20 cellular contexts compared by ENCODE assay signal in genomic region chr2:16130906-16131400, GRCh38.
DNase-seq lines count a peak whose midpoint lies in the region; ATAC-seq and TF ChIP-seq lines count a peak whose summit lies in the region.
"Had no signal": no experiment of that assay in that cellular context is flagged by ENCODE, and none has a peak within 500 bp of the region (broad histone marks: within the 10 kb centered on the region; RNA-seq: fewer than 3 reads in every experiment).

No MANE protein-coding gene starts in this region.

- no peaks in the 10 kb centered on the region for H3F3A ChIP-seq in GM23338 (replicated peaks; ENCODE audit: low read depth)

- H4K20me1 ChIP-seq in GM23338 (replicated peaks; ENCODE audit: insufficient read depth): no peaks in the 10 kb centered on the region

- TF ChIP-seq CTCF in GM23338 (conservative IDR thresholded peaks at IDR 0.05; ENCODE audit: low read depth in 2 of 2): no peak
- no peak for TF ChIP-seq CTCF in colonic mucosa (IDR thresholded peaks at IDR 0.05)
- TF ChIP-seq CTCF in osteocyte (IDR thresholded peaks at IDR 0.05): no peak
- no peak for TF ChIP-seq CTCF in prostate gland (IDR thresholded peaks at IDR 0.05)

- H3K36me3 Mint-ChIP-seq in GM23338 (ENCODE audit: low read depth): no peaks in the 10 kb centered on the region
- no peaks in the 10 kb centered on the region for H3K36me3 Mint-ChIP-seq in osteocyte (ENCODE audit: unreplicated experiment)
- H3K36me3 Mint-ChIP-seq: CD4-positive, CD25-positive, alpha-beta regulatory T cell; CD8-positive, alpha-beta memory T cell had no signal

- H3K4me3 ChIP-seq in GM23338: no peak overlapping the region
- no peak overlapping the region for H3K4me3 ChIP-seq in colonic mucosa
- no peak overlapping the region for H3K4me3 ChIP-seq in prostate gland
- H3K4me3 ChIP-seq in effector memory CD4-positive, alpha-beta T cell (ENCODE audit: insufficient read depth, low read depth, low read length, poor library complexity, severe bottlenecking): no peak overlapping the region
- H3K4me3 ChIP-seq: HAP-1, K562 had no signal

- H3K36me3 ChIP-seq in GM23338 (ENCODE audit: insufficient read depth) (no peaks in the 10 kb centered on the region), colonic mucosa (no peaks in the 10 kb centered on the region), prostate gland (no peaks in the 10 kb centered on the region)
- H3K36me3 ChIP-seq in effector memory CD4-positive, alpha-beta T cell (ENCODE audit: control insufficient read depth, insufficient read depth, low read length): no peaks in the 10 kb centered on the region
- H3K36me3 ChIP-seq: HAP-1 had no signal

- DNase-seq in GM23338 (ENCODE audit: low spot score) (no peak), colonic mucosa (peak; percentile 10), islet precursor cell (peak; percentile 12), osteocyte (ENCODE audit: extremely low spot score, unreplicated experiment) (peak; percentile 54), prostate gland (ENCODE audit: low spot score) (no peak)
- DNase-seq in effector memory CD4-positive, alpha-beta T cell: no peak
- DNase-seq: C1 segment of cervical spinal cord; CD4-positive, CD25-positive, alpha-beta regulatory T cell; CD8-positive, alpha-beta memory T cell; COR-L47; DMS 273 treated with DMSO at 0.1 percent for 48 hours; DMS53; GDM1; GOT3; IMR-90 had no signal

- TF ChIP-seq POLR2A in prostate gland (IDR thresholded peaks at IDR 0.05): no peak

- H3K4me1 Mint-ChIP-seq in GM23338 (no peaks in the 10 kb centered on the region; the same call in 2 of the 3 replicates), osteocyte (ENCODE audit: unreplicated experiment) (no peaks in the 10 kb centered on the region)
- H3K4me1 Mint-ChIP-seq: B cell; CD4-positive, CD25-positive, alpha-beta regulatory T cell; CD8-positive, alpha-beta memory T cell had no signal

- intact Hi-C loops in colonic mucosa (cut with DNase I) (no loop called here), prostate gland (cut with DNase I) (no loop called here)

- H3K27me3 Mint-ChIP-seq in GM23338 (ENCODE audit: insufficient read depth, low read depth, poor library complexity) (peaks cover 3% of the 10 kb centered on the region), osteocyte (ENCODE audit: unreplicated experiment) (no peaks in the 10 kb centered on the region)
- H3K27me3 Mint-ChIP-seq: B cell; CD4-positive, CD25-positive, alpha-beta regulatory T cell had no signal

- H3K27ac Mint-ChIP-seq in GM23338 (no peak overlapping the region), osteocyte (ENCODE audit: unreplicated experiment) (no peak overlapping the region)
- H3K27ac Mint-ChIP-seq: B cell; CD8-positive, alpha-beta memory T cell had no signal

- H2AFZ ChIP-seq in GM23338: 0 out of 2 replicates have a peak overlapping the region, but pooled peaks have one; percentile 23

- H3K27ac ChIP-seq in GM23338 (ENCODE audit: low read depth) (no peak overlapping the region), colonic mucosa (no peak overlapping the region), prostate gland (no peak overlapping the region)
- H3K27ac ChIP-seq in effector memory CD4-positive, alpha-beta T cell (ENCODE audit: insufficient read depth, low read length, poor library complexity, severe bottlenecking): no peak overlapping the region
- H3K27ac ChIP-seq: HL-60 had no signal

- H3K4me2 ChIP-seq in GM23338: no peak overlapping the region

- no peaks in the 10 kb centered on the region for H3K79me2 ChIP-seq in GM23338 (replicated peaks; ENCODE audit: insufficient read depth)

- H3K9me2 ChIP-seq in GM23338 (ENCODE audit: insufficient read depth): peaks cover 15% of the 10 kb centered on the region

- H3K27me3 ChIP-seq in GM23338 (ENCODE audit: insufficient read depth) (no peaks in the 10 kb centered on the region), colonic mucosa (no peaks in the 10 kb centered on the region), prostate gland (replicated peaks; ENCODE audit: insufficient read depth) (no peaks in the 10 kb centered on the region)
- no peaks in the 10 kb centered on the region for H3K27me3 ChIP-seq in effector memory CD4-positive, alpha-beta T cell (replicated peaks; ENCODE audit: control insufficient read depth, insufficient read depth, low read length, poor library complexity, severe bottlenecking)

- WGBS in prostate gland: 74% methylated on average over 8 of the region's 8 CpGs

- no peak overlapping the region for H3K4me3 Mint-ChIP-seq in GM23338
- H3K4me3 Mint-ChIP-seq in osteocyte (ENCODE audit: unreplicated experiment): no peak overlapping the region
- H3K4me3 Mint-ChIP-seq: B cell; CD4-positive, CD25-positive, alpha-beta regulatory T cell; CD8-positive, alpha-beta memory T cell had no signal

- H3K9me3 Mint-ChIP-seq in GM23338 (no peaks in the 10 kb centered on the region), osteocyte (ENCODE audit: unreplicated experiment) (peaks cover 22% of the 10 kb centered on the region)

- no peak overlapping the region for H3K9ac ChIP-seq in colonic mucosa (ENCODE audit: low read depth in 2 of 2, low read length in 2 of 2)

- no peaks in the 10 kb centered on the region for H3K4me1 ChIP-seq in GM23338 (ENCODE audit: insufficient read depth)
- no peaks in the 10 kb centered on the region for H3K4me1 ChIP-seq in colonic mucosa
- no peaks in the 10 kb centered on the region for H3K4me1 ChIP-seq in prostate gland (replicated peaks)
- H3K4me1 ChIP-seq in effector memory CD4-positive, alpha-beta T cell (ENCODE audit: control insufficient read depth, insufficient read depth, low read length, poor library complexity, severe bottlenecking): no peaks in the 10 kb centered on the region
- H3K4me1 ChIP-seq: HAP-1 had no signal

- H3K9me3 ChIP-seq in colonic mucosa (no peaks in the 10 kb centered on the region), prostate gland (no peaks in the 10 kb centered on the region)
- H3K9me3 ChIP-seq in effector memory CD4-positive, alpha-beta T cell (ENCODE audit: control insufficient read depth, low read length): no peaks in the 10 kb centered on the region
- H3K9me3 ChIP-seq: HAP-1 had no signal

- ATAC-seq in GM23338: no peak
- no peak for ATAC-seq in esophagus mucosa
- ATAC-seq: K562 had no signal

TF ChIP-seq in GM23338, 12 proteins besides CTCF, POLR2A, EP300 and RAD21 (continues in another document):
- TF ChIP-seq ZNF114 (CRISPR knock-in tag; IDR thresholded peaks at IDR 0.05) (no peak), JUNB (IDR thresholded peaks at IDR 0.05; ENCODE audit: unreplicated experiment) (no peak), EZH2 (IDR thresholded peaks at IDR 0.05; ENCODE audit: low read depth, unreplicated experiment) (no peak), ETS1 (IDR thresholded peaks at IDR 0.05) (no peak), NANOG (IDR thresholded peaks at IDR 0.05; ENCODE audit: borderline replicate concordance) (no peak), POLR2AphosphoS5 (IDR thresholded peaks at IDR 0.05; ENCODE audit: low read depth) (no peak)

Comparison
In these comparisons a context has a peak if more than half of its experiments do, and no peak if none do; other contexts are left out.
1. DNase-seq: peak in colonic mucosa (single experiment), islet precursor cell (single experiment) and osteocyte (single experiment); none in GM23338 (single experiment), prostate gland (single experiment) and effector memory CD4-positive, alpha-beta T cell (0 of 3).